In the genomic region with DNA sequence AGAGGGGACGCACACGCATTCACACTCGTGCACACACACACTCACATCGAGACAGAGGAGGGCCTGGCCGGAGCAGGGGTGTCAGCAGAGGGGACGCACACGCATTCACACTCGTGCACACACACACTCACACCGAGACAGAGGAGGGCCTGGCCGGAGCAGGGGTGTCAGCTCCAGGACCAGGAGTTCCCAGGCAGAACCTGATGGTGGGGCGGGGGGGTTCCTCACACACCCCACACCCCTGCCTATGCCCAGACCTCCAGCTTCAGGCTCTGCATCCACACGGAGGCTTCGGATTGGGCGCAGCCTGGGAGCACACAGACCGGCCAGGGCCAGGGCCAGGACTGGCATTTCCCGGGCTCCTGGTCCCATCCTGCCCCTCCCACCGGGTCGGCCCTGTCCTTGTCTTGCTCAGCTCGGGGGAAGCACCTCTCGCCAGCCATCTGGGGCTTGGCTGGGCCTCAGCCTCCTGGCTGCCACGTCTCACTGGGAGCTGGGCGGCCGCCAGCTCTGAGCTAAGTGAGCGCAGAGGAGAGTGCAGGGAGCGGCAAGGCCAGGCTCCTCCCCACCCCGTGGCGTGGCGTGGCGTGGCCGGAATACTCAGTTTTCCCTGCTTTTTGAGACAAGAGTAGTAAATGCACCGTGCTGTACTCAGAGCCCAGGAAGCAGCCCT, we compare ENCODE assay signal across 9 cellular contexts. TPM values are rescaled to one million over a fixed set of nuclear protein-coding genes. Genes with fewer than 3 reads are reported as not detected.
DNase-seq lines count a peak whose midpoint lies in the region; ATAC-seq, FAIRE-seq and TF ChIP-seq lines count a peak whose summit lies in the region.
"Had no signal": no experiment of that assay in that cellular context is flagged by ENCODE, and none has a peak within 500 bp of the region (broad histone marks: within the 10 kb centered on the region; RNA-seq: fewer than 3 reads in every experiment).

No MANE protein-coding gene starts in this region.

- H3K27me3 ChIP-seq in gastroesophageal sphincter: peaks cover 4% of the 10 kb centered on the region
- H3K27me3 ChIP-seq in pancreas: no peaks in the 10 kb centered on the region
- no peaks in the 10 kb centered on the region for H3K27me3 ChIP-seq in Karpas-422 (ENCODE audit: low read length)

- H3K36me3 ChIP-seq in gastroesophageal sphincter (no peaks in the 10 kb centered on the region), pancreas (no peaks in the 10 kb centered on the region), Karpas-422 (ENCODE audit: insufficient read depth, low read length) (no peaks in the 10 kb centered on the region)

- TF ChIP-seq CTCF in gastroesophageal sphincter (IDR thresholded peaks at IDR 0.05) (peak in 2 of 4 experiments; percentile 10 to 20), pancreas (IDR thresholded peaks at IDR 0.05) (no peak), GM10248 (IDR thresholded peaks at IDR 0.05; ENCODE audit: control extremely low read depth, extremely low read depth, low read depth, missing control alignments) (no peak)

- POLR2A ChIA-PET in GM10248 (lab: Yijun Ruan, JAX): no interaction called here

- H3K9me3 ChIP-seq in gastroesophageal sphincter (peaks cover 0 to 6% (median 0%) of the 10 kb centered on the region in 3 donors), pancreas (no peaks in the 10 kb centered on the region), Karpas-422 (ENCODE audit: low read length) (no peaks in the 10 kb centered on the region)

- 81% methylated on average over 4 of the region's 31 CpGs; no CpG with 5 or more reads in 1 of the 2 donors for WGBS in gastroesophageal sphincter (ENCODE audit: low coverage in 1 of 2), 2 donors
- WGBS in pancreas, 2 donors: 73% methylated on average over 29 to 31 of the region's 31 CpGs

- CTCF ChIA-PET in GM10248 (lab: Yijun Ruan, JAX): no interaction called here

- H3K4me1 ChIP-seq in gastroesophageal sphincter (peaks cover 0 to 36% (median 9%) of the 10 kb centered on the region in 3 donors), pancreas (no peaks in the 10 kb centered on the region), Karpas-422 (ENCODE audit: low read length) (no peaks in the 10 kb centered on the region)

- no peaks in the 10 kb centered on the region for H3K79me2 ChIP-seq in Karpas-422 (ENCODE audit: low read length)

- no peak overlapping the region for H3K4me2 ChIP-seq in Karpas-422 (ENCODE audit: low read depth, low read length, poor library complexity, severe bottlenecking)

- peak overlapping the region in 1 of 2 donors; percentile 23 for H3K4me3 ChIP-seq in gastroesophageal sphincter
- H3K4me3 ChIP-seq in pancreas: no peak overlapping the region
- H3K4me3 ChIP-seq in Karpas-422 (ENCODE audit: low read length): no peak overlapping the region

- TF ChIP-seq EP300 in gastroesophageal sphincter (IDR thresholded peaks at IDR 0.05): no peak

- ATAC-seq in gastroesophageal sphincter (peak; percentile 94), pancreas (peak in 3 of 4 donors; percentile 70 to 92 (median 85))

- no peak for TF ChIP-seq POLR2A in gastroesophageal sphincter (IDR thresholded peaks at IDR 0.05)

- DNase-seq in Ammon's horn (ENCODE audit: low spot score) (peak; percentile 77), RPMI8226 (peak; percentile 85), pancreas (peak in 5 of 6 donors; percentile 28 to 66 (median 46)), GM10248 (ENCODE audit: extremely low spot score) (no peak), DMS114 treated with DMSO at 0.1 percent for 48 hours (lab: John Stamatoyannopoulos, UW; ENCODE audit: unreplicated experiment) (no peak), Karpas-422 (no peak)
- no peak for DNase-seq in central memory CD4-positive, alpha-beta T cell
- DNase-seq: activated CD8-positive, alpha-beta memory T cell treated with anti-CD3 and anti-CD28 coated beads, Interleukin-2, amount 50 U/mL, for 48 hours had no signal

- H3K9me2 ChIP-seq in Karpas-422 (replicated peaks; ENCODE audit: insufficient read depth, low read length): no peaks in the 10 kb centered on the region

- no peak overlapping the region for H3K9ac ChIP-seq in Karpas-422 (ENCODE audit: low read length)

- no peak overlapping the region for H2AFZ ChIP-seq in Karpas-422 (ENCODE audit: low read length)

- intact Hi-C loops in pancreas (cut with DNase I): no loop called here

- no peaks in the 10 kb centered on the region for H4K20me1 ChIP-seq in Karpas-422 (ENCODE audit: insufficient read depth, low read depth, low read length)

- no peak for FAIRE-seq in pancreas (lab: Jason Lieb, UNC)

- peak overlapping the region in 3 of 4 donors; percentile 55 to 72 (median 64) for H3K27ac ChIP-seq in gastroesophageal sphincter
- H3K27ac ChIP-seq in pancreas: peak overlapping the region in 1 of 4 donors; percentile 17
- no peak overlapping the region for H3K27ac ChIP-seq in Karpas-422 (ENCODE audit: low read length)

RNA-seq across cellular contexts. Expression of gene ADAMTS2, which starts 31.3 kb away (rescaled TPM):
- total RNA-seq in gastroesophageal sphincter (10 to 100 TPM; 14.8 to 24.8 (median 22.6) TPM), pancreas (10 to 100 TPM in 1 of 6 donors, 1 to 10 TPM in 5; 1.3 to 18.5 (median 4.4) TPM)
- polyA plus RNA-seq in pancreas: 1 to 10 TPM; 5.7 to 6.8 TPM
- total RNA-seq in Karpas-422 (2014; rRNA removed; shearing (Covaris generic); ENCODE audit: low replicate concordance): not detected in 2 replicates

Comparison
In these comparisons a context has a peak if more than half of its experiments do, and no peak if none do; other contexts are left out.
1. DNase-seq: peak in Ammon's horn (single experiment), RPMI8226 (single experiment) and pancreas (5 of 6); none in central memory CD4-positive, alpha-beta T cell (single experiment), GM10248 (single experiment), DMS114 treated with DMSO at 0.1 percent for 48 hours (single experiment) and Karpas-422 (single experiment).